ENCODE assay signal across 12 cellular contexts in the genomic region with DNA sequence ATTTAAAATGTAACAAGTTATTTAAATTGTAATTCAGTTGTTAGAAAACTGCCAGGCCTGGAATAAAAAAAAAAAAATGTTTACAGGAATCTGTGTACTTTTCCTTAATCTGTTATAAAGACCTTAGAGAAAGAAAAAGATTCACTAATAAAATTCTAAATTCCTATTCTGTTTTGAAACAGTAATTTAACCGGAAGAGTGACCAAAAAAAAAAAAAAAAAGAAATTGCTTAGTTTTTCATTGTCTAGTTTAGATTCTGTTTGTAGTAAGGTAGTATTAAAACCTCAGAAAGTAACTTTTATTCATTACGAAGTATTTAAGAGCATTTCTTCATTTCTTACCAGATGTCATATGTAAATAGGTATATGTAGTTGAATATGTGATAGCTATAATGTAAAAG. TPM values are rescaled to one million over a fixed set of nuclear protein-coding genes. Genes with fewer than 3 reads are reported as not detected.
DNase-seq lines count a peak whose midpoint lies in the region; ATAC-seq and TF ChIP-seq lines count a peak whose summit lies in the region.
"Had no signal": no experiment of that assay in that cellular context is flagged by ENCODE, and none has a peak within 500 bp of the region (broad histone marks: within the 10 kb centered on the region; RNA-seq: fewer than 3 reads in every experiment).

No MANE protein-coding gene starts in this region.

- peak overlapping the region; percentile 89 for H3K4me2 ChIP-seq in hepatocyte

- H3K27ac ChIP-seq in hepatocyte, result peak overlapping the region; percentile 99

- H3K9me3 Mint-ChIP-seq in T-helper 2 cell treated with Interferon-gamma antibody and Interleukin-4, amounts not matched to agents 5 μg/mL and 100 μg/mL, for 36 hours, result no peaks in the 10 kb centered on the region
- peaks cover 2% of the 10 kb centered on the region for H3K9me3 Mint-ChIP-seq in activated B cell treated with CpG ODN at 0.5 μM for 24 hours
- no peaks in the 10 kb centered on the region for H3K9me3 Mint-ChIP-seq in stimulated activated naive B cell treated with anti-CD40 and anti-IgM and Interleukin-4, amounts not matched to agents 10 μg/mL and 1 μg/mL and 100 μg/mL, for 72 hours

- 72% methylated on average over 2 of the region's 2 CpGs for WGBS in hepatocyte (ENCODE audit: low lambda C conversion rate, missing lambda C conversion rate)

- no peak for TF ChIP-seq CTCF in activated B cell treated with CpG ODN at 0.5 μM for 24 hours (IDR thresholded peaks at IDR 0.05)
- TF ChIP-seq CTCF in hepatocyte (IDR thresholded peaks at IDR 0.05; ENCODE audit: poor library complexity), result no peak

- ATAC-seq in activated B cell treated with CpG ODN at 0.5 μM for 24 hours (ENCODE audit: low read depth) (no peak), HG03565 (IDR thresholded peaks at IDR 0.05; ENCODE audit: unreplicated experiment) (no peak), GM18498 (IDR thresholded peaks at IDR 0.05; ENCODE audit: unreplicated experiment) (no peak)
- ATAC-seq in stimulated activated naive B cell treated with anti-CD40 and anti-IgM and Interleukin-4, amounts not matched to agents 10 μg/mL and 1 μg/mL and 100 μg/mL, for 72 hours (replicated peaks), result no peak
- ATAC-seq: HCT116 had no signal

- H2AFZ ChIP-seq in hepatocyte, result no peak overlapping the region

- POLR2A ChIA-PET in activated B cell treated with CpG ODN at 0.5 μM for 24 hours (lab: Charles Lee), result interaction anchor here (0.7 to 7.2 kb wide), 8 partner anchors 10 to 109 kb away, joined by 3 to 162 read pairs (median 6); no protein-coding TSS in a partner anchor

- peaks cover 15% of the 10 kb centered on the region for H3K36me3 Mint-ChIP-seq in T-helper 2 cell treated with Interferon-gamma antibody and Interleukin-4, amounts not matched to agents 5 μg/mL and 100 μg/mL, for 36 hours (ENCODE audit: low read depth)
- H3K36me3 Mint-ChIP-seq in activated B cell treated with CpG ODN at 0.5 μM for 24 hours (ENCODE audit: low read depth), result peaks cover 55% of the 10 kb centered on the region
- H3K36me3 Mint-ChIP-seq in stimulated activated naive B cell treated with anti-CD40 and anti-IgM and Interleukin-4, amounts not matched to agents 10 μg/mL and 1 μg/mL and 100 μg/mL, for 72 hours, result peaks cover 56 to 72% of the 10 kb centered on the region in 2 donors

- H4K20me1 ChIP-seq in hepatocyte (ENCODE audit: insufficient read depth, poor library complexity, severe bottlenecking), result peaks cover 8% of the 10 kb centered on the region

- H3K27me3 Mint-ChIP-seq in T-helper 2 cell treated with Interferon-gamma antibody and Interleukin-4, amounts not matched to agents 5 μg/mL and 100 μg/mL, for 36 hours (ENCODE audit: low read depth), result no peaks in the 10 kb centered on the region
- H3K27me3 Mint-ChIP-seq in activated B cell treated with CpG ODN at 0.5 μM for 24 hours, result no peaks in the 10 kb centered on the region
- H3K27me3 Mint-ChIP-seq in stimulated activated naive B cell treated with anti-CD40 and anti-IgM and Interleukin-4, amounts not matched to agents 10 μg/mL and 1 μg/mL and 100 μg/mL, for 72 hours, result peaks cover 0 to 10% of the 10 kb centered on the region in 2 donors

- no peak for DNase-seq in T-helper 2 cell treated with Interferon-gamma antibody and Interleukin-4, amounts not matched to agents 5 μg/mL and 100 μg/mL, for 36 hours (ENCODE audit: low spot score)
- DNase-seq in T-helper 2 cell (no peak), activated B cell treated with CpG ODN at 0.5 μM for 24 hours (no peak), hepatocyte (ENCODE audit: low spot score) (no peak), NCI-H526 (lab: John Stamatoyannopoulos, UW) (no peak)
- no peak for DNase-seq in stimulated activated naive B cell treated with anti-CD40 and anti-IgM and Interleukin-4, amounts not matched to agents 10 μg/mL and 1 μg/mL and 100 μg/mL, for 72 hours
- DNase-seq: aorta; islet precursor cell; stimulated activated CD4-positive, alpha-beta T cell treated with anti-CD3 and anti-CD28 coated beads, Interleukin-2, amount 100 ng/mL, for 48 hours had no signal

- CTCF ChIA-PET in activated B cell treated with CpG ODN at 0.5 μM for 24 hours (lab: Charles Lee), result interaction anchor here (1.2 to 1.6 kb wide), 2 partner anchors 78 to 114 kb away, joined by 6 to 7 read pairs; no protein-coding TSS in a partner anchor

- no peaks in the 10 kb centered on the region for H3K27me3 ChIP-seq in hepatocyte

- no peaks in the 10 kb centered on the region for H3K36me3 ChIP-seq in hepatocyte (replicated peaks; ENCODE audit: insufficient read depth, low read depth)

- peak overlapping the region; percentile 100 for H3K4me3 Mint-ChIP-seq in T-helper 2 cell treated with Interferon-gamma antibody and Interleukin-4, amounts not matched to agents 5 μg/mL and 100 μg/mL, for 36 hours
- H3K4me3 Mint-ChIP-seq in activated B cell treated with CpG ODN at 0.5 μM for 24 hours, result peak overlapping the region; percentile 98
- H3K4me3 Mint-ChIP-seq in stimulated activated naive B cell treated with anti-CD40 and anti-IgM and Interleukin-4, amounts not matched to agents 10 μg/mL and 1 μg/mL and 100 μg/mL, for 72 hours, result peak overlapping the region; percentile 99

- peak overlapping the region; percentile 100 for H3K27ac Mint-ChIP-seq in T-helper 2 cell treated with Interferon-gamma antibody and Interleukin-4, amounts not matched to agents 5 μg/mL and 100 μg/mL, for 36 hours
- peak overlapping the region; percentile 95 for H3K27ac Mint-ChIP-seq in activated B cell treated with CpG ODN at 0.5 μM for 24 hours
- H3K27ac Mint-ChIP-seq in stimulated activated naive B cell treated with anti-CD40 and anti-IgM and Interleukin-4, amounts not matched to agents 10 μg/mL and 1 μg/mL and 100 μg/mL, for 72 hours, result peak overlapping the region; percentile 100

- peaks cover 45% of the 10 kb centered on the region for H3K4me1 Mint-ChIP-seq in T-helper 2 cell treated with Interferon-gamma antibody and Interleukin-4, amounts not matched to agents 5 μg/mL and 100 μg/mL, for 36 hours (ENCODE audit: low read depth)
- peaks cover 49% of the 10 kb centered on the region for H3K4me1 Mint-ChIP-seq in activated B cell treated with CpG ODN at 0.5 μM for 24 hours
- peaks cover 24 to 38% of the 10 kb centered on the region in 2 donors for H3K4me1 Mint-ChIP-seq in stimulated activated naive B cell treated with anti-CD40 and anti-IgM and Interleukin-4, amounts not matched to agents 10 μg/mL and 1 μg/mL and 100 μg/mL, for 72 hours

- intact Hi-C loops in activated B cell treated with CpG ODN at 0.5 μM for 24 hours (cut with micrococcal nuclease), result loop anchor here (1.0 to 5.0 kb wide), 5 partner anchors 7 to 1823 kb away; a partner anchor contains a TSS

- H3K79me2 ChIP-seq in hepatocyte, result peaks cover 65% of the 10 kb centered on the region

- peaks cover 7% of the 10 kb centered on the region for H3K4me1 ChIP-seq in hepatocyte (ENCODE audit: insufficient read depth)

- no peaks in the 10 kb centered on the region for H3K9me3 ChIP-seq in hepatocyte (ENCODE audit: low read depth)

- peak overlapping the region; percentile 54 for H3K4me3 ChIP-seq in hepatocyte

- H3K9me2 ChIP-seq in hepatocyte (replicated peaks; ENCODE audit: insufficient read depth), result no peaks in the 10 kb centered on the region

RNA-seq across cellular contexts. Expression of a gene that starts 2.5 kb away (rescaled TPM):
- total RNA-seq in activated B cell treated with CpG ODN at 0.5 μM for 24 hours (211 and 238 TPM in 2 replicates), hepatocyte (9.5 and 12.3 TPM in 2 replicates)
- 2.8 and 4.2 TPM in 2 replicates for polyA plus RNA-seq in hepatocyte

Comparison
In these comparisons a context has a peak if more than half of its experiments do, and no peak if none do; other contexts are left out.
1. RNA of a gene that starts 2.5 kb away (total RNA-seq): 211 to 238 TPM in activated B cell treated with CpG ODN at 0.5 μM for 24 hours; 9.5 to 12.3 TPM in hepatocyte; every median in the first group is over 10 times any median in the second.
2. Peak in every context shown above with its lines, with median percentiles within 50 percentile points of each other: H3K27ac Mint-ChIP-seq and H3K4me3 Mint-ChIP-seq.